ENCODE assay signal across 8 cellular contexts in the genomic region with DNA sequence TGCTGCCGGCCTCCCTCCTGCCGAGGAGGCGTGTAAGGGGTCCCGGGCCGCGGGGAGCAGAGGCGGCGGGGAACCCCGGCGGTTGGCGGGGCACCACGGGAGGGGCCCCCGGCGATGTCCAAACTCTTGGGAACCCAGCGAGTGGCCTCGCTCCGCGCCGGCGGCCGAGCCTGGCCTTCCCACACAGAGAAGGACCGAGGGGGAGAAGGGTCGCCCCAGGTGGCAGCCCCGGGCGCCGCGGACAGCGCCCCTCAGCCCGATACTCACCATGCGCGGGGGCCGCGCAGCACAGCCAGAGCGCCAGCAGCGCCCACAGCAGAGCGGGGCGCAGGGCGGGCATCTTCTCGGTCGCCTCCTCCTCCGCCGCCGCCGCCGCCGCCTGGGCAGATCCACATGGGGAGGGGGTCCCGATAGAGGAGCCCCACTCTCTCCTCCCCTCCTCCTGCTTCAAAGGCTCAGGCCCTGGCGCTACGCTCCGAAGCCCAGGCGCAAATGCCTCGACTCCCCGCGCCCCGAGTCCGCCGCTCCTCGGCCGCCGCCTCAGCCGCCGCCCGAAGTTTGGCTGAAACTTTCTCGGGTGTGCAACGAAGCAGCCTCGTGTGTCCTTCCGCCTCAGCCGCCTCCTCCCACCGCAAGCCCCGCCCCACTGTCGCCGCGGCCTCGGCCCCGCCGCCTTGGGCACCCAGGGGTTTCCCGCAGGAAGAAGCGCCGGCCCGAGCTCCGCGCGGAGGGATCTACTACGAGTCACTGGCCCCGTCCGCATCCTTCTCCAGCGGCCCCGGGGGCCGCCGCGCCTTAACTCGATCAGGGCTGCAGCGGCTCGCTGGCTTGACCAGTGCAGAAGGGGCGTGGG. TPM values are rescaled to one million over a fixed set of nuclear protein-coding genes. Genes with fewer than 3 reads are reported as not detected.
DNase-seq lines count a peak whose midpoint lies in the region; ATAC-seq and TF ChIP-seq lines count a peak whose summit lies in the region.
"Not testable (repeated sequence)": the region's sequence is repeated elsewhere in the genome, so short reads cannot be mapped to it uniquely, and the experiment has no call there.

A gene (minus strand): TSS at position 596 of the 853 bp plus-strand sequence. CDS start 256 bp downstream, at position 340.

- dilution Hi-C loops in IMR-90 (cut with HindIII; ENCODE audit: low sequenced_read_pairs, unreplicated experiment), result not testable (repeated sequence)

- intact Hi-C loops in IMR-90 (cut with micrococcal nuclease), result not testable (repeated sequence)

- not testable (repeated sequence) for H4K20me1 ChIP-seq in IMR-90 (ENCODE audit: insufficient read depth, low read length)

- DNase-seq in ELR (ENCODE audit: low read depth), result peak; percentile 32
- not testable (repeated sequence) for DNase-seq in IMR-90; pulmonary artery endothelial cell (ENCODE audit: low read depth, low spot score)
- peak; percentile 71 to 79 for DNase-seq in SJSA1 (ENCODE audit: low read depth in 1 of 2, low spot score in 2 of 2)
- peak; percentile 67 for DNase-seq in activated CD8-positive, alpha-beta memory T cell treated with anti-CD3 and anti-CD28 coated beads, Interleukin-2, amount 50 U/mL, for 4 hours
- peak; percentile 46 for DNase-seq in coronary artery (ENCODE audit: low spot score)
- peak; percentile 79 to 85 (median 83) for DNase-seq in immature natural killer cell

- not testable (repeated sequence) for H3K4me1 ChIP-seq in IMR-90 (ENCODE audit: control insufficient read depth, insufficient read depth, low read length); SJSA1 (replicated peaks); subcutaneous abdominal adipose tissue (ENCODE audit: control insufficient read depth in 5 of 5, insufficient read depth in 5 of 5, low read length in 5 of 5)

- not testable (repeated sequence) for H3K9me3 Mint-ChIP-seq in immature natural killer cell

- not testable (repeated sequence) for H3K79me1 ChIP-seq in IMR-90 (ENCODE audit: low read depth in 1 of 2, low read length in 2 of 2)

- not testable (repeated sequence) for H4K8ac ChIP-seq in IMR-90 (ENCODE audit: low read depth in 2 of 2, low read length in 2 of 2)

- not testable (repeated sequence) for H3K36me3 ChIP-seq in IMR-90 (ENCODE audit: control insufficient read depth, insufficient read depth, low read length); SJSA1; subcutaneous abdominal adipose tissue (ENCODE audit: control insufficient read depth in 5 of 5, insufficient read depth in 5 of 5, low read length in 5 of 5)

- H3K4me1 Mint-ChIP-seq in immature natural killer cell, result not testable (repeated sequence)

- WGBS in IMR-90 (ENCODE audit: extremely low coverage in 2 of 2, insufficient read length in 1 of 2), 2 experiments, result no CpG with 5 or more reads among the region's 95 CpGs

- not testable (repeated sequence) for TF ChIP-seq CTCF in IMR-90 (conservative IDR thresholded peaks at IDR 0.05; ENCODE audit: low read depth, low read length); coronary artery (IDR thresholded peaks at IDR 0.05)

- not testable (repeated sequence) for H3K9me3 ChIP-seq in IMR-90 (ENCODE audit: control insufficient read depth, insufficient read depth, low read length); SJSA1 (replicated peaks); subcutaneous abdominal adipose tissue (ENCODE audit: control insufficient read depth in 5 of 5, low read length in 5 of 5)

- H3K4me2 ChIP-seq in IMR-90 (ENCODE audit: low read depth, low read length), result not testable (repeated sequence)

- H3K27ac ChIP-seq in IMR-90 (ENCODE audit: insufficient read depth, low read length), result peak within 1 kb of the TSS; percentile 67; the same call in 1 of the 2 replicates
- H3K27ac ChIP-seq in SJSA1, result not testable (repeated sequence)
- peak within 1 kb of the TSS; percentile 85 to 97 for H3K27ac ChIP-seq in coronary artery
- H3K27ac ChIP-seq in subcutaneous abdominal adipose tissue (ENCODE audit: low read depth, low read length), result peak within 1 kb of the TSS; percentile 37

- not testable (repeated sequence) for H2BK120ac ChIP-seq in IMR-90 (ENCODE audit: low read depth, low read length)

- not testable (repeated sequence) for H2AK5ac ChIP-seq in IMR-90 (ENCODE audit: low read depth, low read length)

- peak within 1 kb of the TSS; percentile 46 to 79 (median 65) for H3K4me3 Mint-ChIP-seq in immature natural killer cell

- TF ChIP-seq POLR2A in IMR-90 (IDR thresholded peaks at IDR 0.05; ENCODE audit: low read depth, low read length), result not testable (repeated sequence)

- not testable (repeated sequence) for H2BK5ac ChIP-seq in IMR-90 (ENCODE audit: low read depth, low read length, poor library complexity, severe bottlenecking)

- not testable (repeated sequence) for TF ChIP-seq RAD21 in IMR-90 (IDR thresholded peaks at IDR 0.05; ENCODE audit: low read length)

- not testable (repeated sequence) for H3K23ac ChIP-seq in IMR-90 (ENCODE audit: low read depth, low read length)

- H3K36me3 Mint-ChIP-seq in immature natural killer cell, result not testable (repeated sequence)

- H2AFZ ChIP-seq in IMR-90 (replicated peaks; ENCODE audit: low read length, poor library complexity), result not testable (repeated sequence)

- peak; percentile 100 for ATAC-seq in IMR-90 (ENCODE audit: low read depth)

- H4K91ac ChIP-seq in IMR-90 (ENCODE audit: insufficient read depth, low read depth, low read length), result not testable (repeated sequence)

- H3K14ac ChIP-seq in IMR-90 (replicated peaks; ENCODE audit: low read depth, low read length), result not testable (repeated sequence)

- H3K27ac Mint-ChIP-seq in immature natural killer cell, result not testable (repeated sequence)

- not testable (repeated sequence) for H2AK9ac ChIP-seq in IMR-90 (replicated peaks; ENCODE audit: low read depth, low read length, poor library complexity)

- H3K9me1 ChIP-seq in IMR-90 (ENCODE audit: insufficient read depth, low read length), result not testable (repeated sequence)

- H4K5ac ChIP-seq in IMR-90 (ENCODE audit: low read depth, low read length), result not testable (repeated sequence)

- H3K27me3 ChIP-seq in IMR-90 (ENCODE audit: control insufficient read depth, insufficient read depth, low read length); SJSA1 (replicated peaks); subcutaneous abdominal adipose tissue (ENCODE audit: control insufficient read depth in 5 of 5, insufficient read depth in 4 of 5, low read length in 5 of 5): not testable (repeated sequence)

- not testable (repeated sequence) for H3K27me3 Mint-ChIP-seq in immature natural killer cell (ENCODE audit: low read depth in 3 of 3)

- H2BK15ac ChIP-seq in IMR-90 (ENCODE audit: low read depth, low read length), result not testable (repeated sequence)

- POLR2A ChIA-PET in IMR-90 (lab: Charles Lee; ENCODE audit: unreplicated experiment), result not testable (repeated sequence)

- H3K9ac ChIP-seq in IMR-90 (ENCODE audit: low read depth, low read length), result not testable (repeated sequence)
- peak within 1 kb of the TSS in 2 of 5 donors; percentile 52 to 55 for H3K9ac ChIP-seq in subcutaneous abdominal adipose tissue (ENCODE audit: low read length in 5 of 5)

- H3K56ac ChIP-seq in IMR-90 (ENCODE audit: extremely low read depth, insufficient read depth, low read length), result not testable (repeated sequence)

- H3K18ac ChIP-seq in IMR-90 (ENCODE audit: low read depth, low read length), result not testable (repeated sequence)

- not testable (repeated sequence) for BruUV-seq in IMR-90 (replicated peaks; lab: Mats Ljungman, UMichigan)

- not testable (repeated sequence) for H2BK20ac ChIP-seq in IMR-90 (ENCODE audit: low read depth, low read length)

- H3K4me3 ChIP-seq in IMR-90 (ENCODE audit: insufficient read depth, low read depth, low read length) (peak within 1 kb of the TSS; percentile 64), SJSA1 (peak within 1 kb of the TSS; percentile 40), coronary artery (peak within 1 kb of the TSS; percentile 89), subcutaneous abdominal adipose tissue (ENCODE audit: low read depth in 1 of 5, low read length in 5 of 5) (peak within 1 kb of the TSS in 4 of 5 donors; percentile 27 to 56 (median 44))

- CTCF ChIA-PET in IMR-90 (lab: Yijun Ruan, JAX), result not testable (repeated sequence)

- not testable (repeated sequence) for H3K4ac ChIP-seq in IMR-90 (ENCODE audit: low read depth, low read length)

- in situ Hi-C loops in IMR-90 (cut with MboI; ENCODE audit: low sequenced_read_pairs), result not testable (repeated sequence)

RNA-seq across cellular contexts. Expression of the gene that starts here (rescaled TPM):
- total RNA-seq in IMR-90 (2012; rRNA removed) (128 and 131 TPM in 2 replicates), pulmonary artery endothelial cell (42.9 and 52.1 TPM in 2 replicates)
- polyA plus RNA-seq in IMR-90 (2012; rRNA removed) (37.4 and 40.4 TPM in 2 replicates), immature natural killer cell (10 to 100 TPM; 11.6 to 38.1 (median 16.7) TPM)
- polyA plus RNA-seq in IMR-90 (2012; cell fraction: cytosol; rRNA removed), result 22.4 and 28.6 TPM in 2 replicates
- polyA plus RNA-seq in IMR-90 (2012; cell fraction: nucleus; rRNA removed; ENCODE audit: low replicate concordance), result 43.5 and 64.2 TPM in 2 replicates
- 77.2 and 103 TPM in 2 replicates for total RNA-seq in SJSA1 (2014; rRNA removed; shearing (Covaris generic))
